In the genomic region with DNA sequence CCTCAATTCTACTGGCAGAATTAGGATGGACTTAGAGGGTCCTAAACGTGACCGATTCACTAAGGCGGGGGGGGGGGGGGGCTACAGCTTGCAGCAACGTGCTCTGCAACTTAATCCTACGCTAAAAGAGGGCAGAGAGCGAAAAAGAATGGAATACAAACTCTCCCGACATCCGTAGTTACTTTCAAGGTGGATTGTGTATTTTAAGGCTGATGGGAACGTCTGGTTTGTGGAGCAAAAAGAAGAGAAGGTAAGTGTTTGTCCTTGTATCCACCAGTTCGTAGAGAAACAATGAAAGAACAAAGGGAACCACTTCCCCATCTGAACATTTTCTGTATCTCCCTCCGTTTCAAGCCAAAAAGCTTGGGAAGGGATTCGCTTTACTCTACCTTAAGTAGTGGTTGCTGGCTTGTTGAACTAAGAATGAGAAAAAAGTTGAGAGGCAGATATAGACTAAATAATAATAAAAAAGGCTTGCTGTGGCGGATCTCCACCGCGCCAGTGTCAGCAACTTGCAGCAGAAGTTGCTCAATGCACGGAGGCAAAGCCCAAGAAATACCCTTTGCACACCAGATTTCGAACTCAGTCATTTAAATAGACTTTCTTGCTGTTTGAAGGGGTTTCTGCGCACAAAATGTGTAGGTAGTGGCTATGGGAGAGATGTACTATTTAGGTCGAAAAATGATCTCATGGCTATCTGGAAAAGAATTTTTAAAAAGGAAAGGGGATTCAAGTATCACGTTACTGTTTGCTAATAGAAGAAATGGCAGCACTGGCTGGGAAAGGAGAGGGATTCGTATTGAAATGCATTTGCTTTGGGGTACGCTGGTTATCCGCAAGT, we compare ENCODE assay signal across 8 cellular contexts. TPM values are rescaled to one million over a fixed set of nuclear protein-coding genes. Genes with fewer than 3 reads are reported as not detected.
DNase-seq lines count a peak whose midpoint lies in the region; ATAC-seq and TF ChIP-seq lines count a peak whose summit lies in the region.

No MANE protein-coding gene starts in this region.

- H3K4me2 ChIP-seq in GM23338: peak overlapping the region; percentile 89

- H3K36me3 Mint-ChIP-seq in GM23338 (ENCODE audit: low read depth): no peaks in the 10 kb centered on the region; the same call in 2 of the 3 replicates

- TF ChIP-seq CTCF in GM23338 (conservative IDR thresholded peaks at IDR 0.05; ENCODE audit: low read depth in 2 of 2) (no peak), VCaP (conservative IDR thresholded peaks at IDR 0.05) (no peak), prostate gland (IDR thresholded peaks at IDR 0.05) (no peak)

- DNase-seq in Ammon's horn (ENCODE audit: low spot score) (peak; percentile 51), GM23338 (ENCODE audit: low spot score) (peak; percentile 49), foreskin melanocyte (peak; percentile 22), prostate gland (ENCODE audit: low spot score) (peak; percentile 29), hepatic stellate cell (ENCODE audit: low spot score) (no peak), amniotic stem cell (lab: John Stamatoyannopoulos, UW) (no peak)

- H2AFZ ChIP-seq in GM23338: no peak overlapping the region

- intact Hi-C loops in prostate gland (cut with DNase I): loop anchor here (5.0 to 10.0 kb wide), 2 partner anchors 728 to 800 kb away; partner anchors contain the start of gene BMI1

- H3K27me3 Mint-ChIP-seq in GM23338 (ENCODE audit: insufficient read depth, low read depth, poor library complexity): peaks cover 30% of the 10 kb centered on the region

- no peaks in the 10 kb centered on the region for H3K79me2 ChIP-seq in GM23338 (replicated peaks; ENCODE audit: insufficient read depth)

- H3K4me3 Mint-ChIP-seq in GM23338: peak overlapping the region; percentile 85

- ATAC-seq in GM23338 (no peak), HG03196 (IDR thresholded peaks at IDR 0.05; ENCODE audit: unreplicated experiment) (no peak)

- H3K4me1 ChIP-seq in GM23338 (ENCODE audit: insufficient read depth) (peaks cover 51% of the 10 kb centered on the region), prostate gland (replicated peaks) (no peaks in the 10 kb centered on the region)

- H4K20me1 ChIP-seq in GM23338 (replicated peaks; ENCODE audit: insufficient read depth): no peaks in the 10 kb centered on the region

- H3K27ac ChIP-seq in GM23338 (ENCODE audit: low read depth) (peak overlapping the region; percentile 98), VCaP (peak overlapping the region; percentile 97), prostate gland (peak overlapping the region; percentile 97 to 99)

- peaks cover 8% of the 10 kb centered on the region; the same call in 1 of the 2 replicates for H3F3A ChIP-seq in GM23338 (replicated peaks; ENCODE audit: low read depth)

- peaks cover 61% of the 10 kb centered on the region for H3K4me1 Mint-ChIP-seq in GM23338

- no peaks in the 10 kb centered on the region for H3K9me2 ChIP-seq in GM23338 (ENCODE audit: insufficient read depth)

- H3K4me3 ChIP-seq in GM23338 (peak overlapping the region; percentile 60), prostate gland (peak overlapping the region; percentile 55 to 72)

- WGBS in prostate gland: 5% methylated on average over 23 of the region's 23 CpGs

- no peaks in the 10 kb centered on the region for H3K36me3 ChIP-seq in GM23338 (ENCODE audit: insufficient read depth)
- no peaks in the 10 kb centered on the region for H3K36me3 ChIP-seq in prostate gland

- H3K27ac Mint-ChIP-seq in GM23338: peak overlapping the region; percentile 97

- H3K27me3 ChIP-seq in GM23338 (ENCODE audit: insufficient read depth): peaks cover 14% of the 10 kb centered on the region
- H3K27me3 ChIP-seq in prostate gland (replicated peaks; ENCODE audit: insufficient read depth): no peaks in the 10 kb centered on the region

- no peak for TF ChIP-seq POLR2A in prostate gland (IDR thresholded peaks at IDR 0.05)

- no peaks in the 10 kb centered on the region; the same call in 2 of the 3 replicates for H3K9me3 Mint-ChIP-seq in GM23338

- H3K9me3 ChIP-seq in prostate gland: no peaks in the 10 kb centered on the region

TF ChIP-seq in GM23338, 12 proteins besides CTCF, POLR2A, EP300 and RAD21:
- TF ChIP-seq STAT1 (IDR thresholded peaks at IDR 0.05; ENCODE audit: unreplicated experiment) (no peak), NANOG (IDR thresholded peaks at IDR 0.05; ENCODE audit: borderline replicate concordance) (no peak), EZH2 (IDR thresholded peaks at IDR 0.05; ENCODE audit: low read depth, unreplicated experiment) (no peak), EZH2phosphoT487 (IDR thresholded peaks at IDR 0.05; ENCODE audit: unreplicated experiment) (no peak), POLR2AphosphoS5 (IDR thresholded peaks at IDR 0.05; ENCODE audit: low read depth) (no peak), ZNF331 (CRISPR knock-in tag; IDR thresholded peaks at IDR 0.05; ENCODE audit: low read depth) (no peak), JUNB (IDR thresholded peaks at IDR 0.05; ENCODE audit: unreplicated experiment) (no peak)
- TF ChIP-seq, protein P1, sequence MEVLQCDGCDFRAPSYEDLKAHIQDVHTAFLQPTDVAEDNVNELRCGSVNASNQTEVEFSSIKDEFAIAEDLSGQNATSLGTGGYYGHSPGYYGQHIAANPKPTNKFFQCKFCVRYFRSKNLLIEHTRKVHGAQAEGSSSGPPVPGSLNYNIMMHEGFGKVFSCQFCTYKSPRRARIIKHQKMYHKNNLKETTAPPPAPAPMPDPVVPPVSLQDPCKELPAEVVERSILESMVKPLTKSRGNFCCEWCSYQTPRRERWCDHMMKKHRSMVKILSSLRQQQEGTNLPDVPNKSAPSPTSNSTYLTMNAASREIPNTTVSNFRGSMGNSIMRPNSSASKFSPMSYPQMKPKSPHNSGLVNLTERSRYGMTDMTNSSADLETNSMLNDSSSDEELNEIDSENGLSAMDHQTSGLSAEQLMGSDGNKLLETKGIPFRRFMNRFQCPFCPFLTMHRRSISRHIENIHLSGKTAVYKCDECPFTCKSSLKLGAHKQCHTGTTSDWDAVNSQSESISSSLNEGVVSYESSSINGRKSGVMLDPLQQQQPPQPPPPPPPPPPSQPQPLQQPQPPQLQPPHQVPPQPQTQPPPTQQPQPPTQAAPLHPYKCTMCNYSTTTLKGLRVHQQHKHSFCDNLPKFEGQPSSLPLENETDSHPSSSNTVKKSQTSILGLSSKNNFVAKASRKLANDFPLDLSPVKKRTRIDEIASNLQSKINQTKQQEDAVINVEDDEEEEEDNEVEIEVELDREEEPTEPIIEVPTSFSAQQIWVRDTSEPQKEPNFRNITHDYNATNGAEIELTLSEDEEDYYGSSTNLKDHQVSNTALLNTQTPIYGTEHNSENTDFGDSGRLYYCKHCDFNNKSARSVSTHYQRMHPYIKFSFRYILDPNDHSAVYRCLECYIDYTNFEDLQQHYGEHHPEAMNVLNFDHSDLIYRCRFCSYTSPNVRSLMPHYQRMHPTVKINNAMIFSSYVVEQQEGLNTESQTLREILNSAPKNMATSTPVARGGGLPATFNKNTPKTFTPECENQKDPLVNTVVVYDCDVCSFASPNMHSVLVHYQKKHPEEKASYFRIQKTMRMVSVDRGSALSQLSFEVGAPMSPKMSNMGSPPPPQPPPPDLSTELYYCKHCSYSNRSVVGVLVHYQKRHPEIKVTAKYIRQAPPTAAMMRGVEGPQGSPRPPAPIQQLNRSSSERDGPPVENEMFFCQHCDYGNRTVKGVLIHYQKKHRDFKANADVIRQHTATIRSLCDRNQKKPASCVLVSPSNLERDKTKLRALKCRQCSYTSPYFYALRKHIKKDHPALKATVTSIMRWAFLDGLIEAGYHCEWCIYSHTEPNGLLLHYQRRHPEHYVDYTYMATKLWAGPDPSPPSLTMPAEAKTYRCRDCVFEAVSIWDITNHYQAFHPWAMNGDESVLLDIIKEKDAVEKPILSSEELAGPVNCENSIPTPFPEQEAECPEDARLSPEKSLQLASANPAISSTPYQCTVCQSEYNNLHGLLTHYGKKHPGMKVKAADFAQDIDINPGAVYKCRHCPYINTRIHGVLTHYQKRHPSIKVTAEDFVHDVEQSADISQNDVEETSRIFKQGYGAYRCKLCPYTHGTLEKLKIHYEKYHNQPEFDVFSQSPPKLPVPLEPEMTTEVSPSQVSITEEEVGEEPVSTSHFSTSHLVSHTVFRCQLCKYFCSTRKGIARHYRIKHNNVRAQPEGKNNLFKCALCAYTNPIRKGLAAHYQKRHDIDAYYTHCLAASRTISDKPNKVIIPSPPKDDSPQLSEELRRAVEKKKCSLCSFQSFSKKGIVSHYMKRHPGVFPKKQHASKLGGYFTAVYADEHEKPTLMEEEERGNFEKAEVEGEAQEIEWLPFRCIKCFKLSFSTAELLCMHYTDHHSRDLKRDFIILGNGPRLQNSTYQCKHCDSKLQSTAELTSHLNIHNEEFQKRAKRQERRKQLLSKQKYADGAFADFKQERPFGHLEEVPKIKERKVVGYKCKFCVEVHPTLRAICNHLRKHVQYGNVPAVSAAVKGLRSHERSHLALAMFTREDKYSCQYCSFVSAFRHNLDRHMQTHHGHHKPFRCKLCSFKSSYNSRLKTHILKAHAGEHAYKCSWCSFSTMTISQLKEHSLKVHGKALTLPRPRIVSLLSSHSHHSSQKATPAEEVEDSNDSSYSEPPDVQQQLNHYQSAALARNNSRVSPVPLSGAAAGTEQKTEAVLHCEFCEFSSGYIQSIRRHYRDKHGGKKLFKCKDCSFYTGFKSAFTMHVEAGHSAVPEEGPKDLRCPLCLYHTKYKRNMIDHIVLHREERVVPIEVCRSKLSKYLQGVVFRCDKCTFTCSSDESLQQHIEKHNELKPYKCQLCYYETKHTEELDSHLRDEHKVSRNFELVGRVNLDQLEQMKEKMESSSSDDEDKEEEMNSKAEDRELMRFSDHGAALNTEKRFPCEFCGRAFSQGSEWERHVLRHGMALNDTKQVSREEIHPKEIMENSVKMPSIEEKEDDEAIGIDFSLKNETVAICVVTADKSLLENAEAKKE (CRISPR knock-in tag; IDR thresholded peaks at IDR 0.05): no peak

RNA-seq across cellular contexts. Expression of gene SKIDA1, which starts 0.7 kb away (rescaled TPM):
- total RNA-seq in GM23338 (2014; rRNA removed; shearing (Covaris generic)): 2.3 and 3.5 TPM in 2 replicates
- polyA plus RNA-seq in GM23338 (2016; fragmentation: Nextera tagmentation; extraction: Ambion mirVana): 0.94 and 1.5 TPM in 2 replicates
- total RNA-seq in prostate gland: 1 to 10 TPM; 1.5 to 4.3 TPM

RNA-seq across cellular contexts. Expression of gene MLLT10, which starts 9.3 kb away (rescaled TPM):
- total RNA-seq in GM23338 (2014; rRNA removed; shearing (Covaris generic)): 54.1 and 55.4 TPM in 2 replicates
- polyA plus RNA-seq in GM23338 (2016; fragmentation: Nextera tagmentation; extraction: Ambion mirVana): 26.1 and 28.8 TPM in 2 replicates
- total RNA-seq in prostate gland: 10 to 100 TPM; 31.2 to 68.3 TPM

Comparison
In these comparisons a context has a peak if more than half of its experiments do, and no peak if none do; other contexts are left out.
1. DNase-seq: peak in Ammon's horn (single experiment), GM23338 (single experiment), foreskin melanocyte (single experiment) and prostate gland (single experiment); none in hepatic stellate cell (single experiment) and amniotic stem cell (single experiment).
2. Peak in every context shown above with its lines, with median percentiles within 50 percentile points of each other: H3K27ac ChIP-seq.